In the genomic region with DNA sequence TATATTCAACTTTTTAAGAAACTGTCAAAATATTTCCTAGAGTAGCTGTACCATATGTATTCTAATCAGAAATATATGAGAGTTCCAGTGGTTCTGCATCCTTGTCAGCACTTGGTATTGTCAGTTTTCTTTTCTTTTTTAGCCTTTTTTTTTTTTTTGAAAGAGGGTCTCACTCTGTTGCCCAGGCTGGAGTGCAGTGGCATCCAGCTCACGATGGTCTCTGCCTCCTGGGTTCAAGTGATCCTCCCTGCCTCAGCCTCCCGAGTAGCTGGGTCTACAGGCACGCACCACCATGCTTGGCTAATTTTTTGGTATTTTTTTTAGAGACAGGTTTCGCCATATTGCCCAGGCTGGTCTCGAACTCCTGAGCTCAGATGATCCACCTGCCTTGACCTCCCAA, we compare ENCODE assay signal across 39 cellular contexts.
"Had no signal": no experiment of that assay in that cellular context is flagged by ENCODE, and none has a peak within 500 bp of the region (broad histone marks: within the 10 kb centered on the region; RNA-seq: fewer than 3 reads in every experiment).

No MANE protein-coding gene starts in this region.

- DNase-seq: activated effector memory CD4-positive, alpha-beta T cell treated with anti-CD3 and anti-CD28 coated beads, Interleukin-2, amount 50 U/mL, for 16 hours; activated effector memory CD4-positive, alpha-beta T cell treated with Interleukin-2 at 50 U/mL for 16 hours; activated gamma-delta T cell; activated gamma-delta T cell treated with Interleukin-2 at 50 U/mL for 16 hours; activated naive CD4-positive, alpha-beta T cell; activated naive CD4-positive, alpha-beta T cell treated with anti-CD3 and anti-CD28 coated beads for 36 hours; activated naive CD4-positive, alpha-beta T cell treated with anti-CD3 and anti-CD28 coated beads, Interleukin-2, amount 10 ng/mL, durations not matched to agents 7 days and 5 days; activated naive CD4-positive, alpha-beta T cell treated with anti-CD3 and anti-CD28 coated beads, Interleukin-2, amount 50 U/mL, for 16 hours; activated naive CD4-positive, alpha-beta T cell treated with Interleukin-2 at 50 U/mL for 16 hours; activated naive CD8-positive, alpha-beta T cell treated with anti-CD3 and anti-CD28 coated beads for 36 hours; activated naive CD8-positive, alpha-beta T cell treated with anti-CD3 and anti-CD28 coated beads, Interleukin-2, amount 10 ng/mL, durations not matched to agents 7 days and 5 days; activated naive CD8-positive, alpha-beta T cell treated with anti-CD3 and anti-CD28 coated beads, Interleukin-2, amount 50 U/mL, for 24 hours; activated T-cell treated with anti-CD3 and anti-CD28 coated beads, Interleukin-2, amount 50 U/mL, for 1 hour; activated T-cell treated with anti-CD3 and anti-CD28 coated beads, Interleukin-2, amount 50 U/mL, for 24 hours; activated T-cell treated with anti-CD3 and anti-CD28 coated beads, Interleukin-2, amount 50 U/mL, for 4 hours; activated T-cell treated with anti-CD3 and anti-CD28 coated beads, Interleukin-2, amount 50 U/mL, for 48 hours; activated T-cell treated with anti-CD3 and anti-CD28 coated beads, Interleukin-2, amount 50 U/mL, for 72 hours; adrenal gland; amniotic stem cell; amygdala; anterior cingulate cortex; aorta; body of pancreas; brain microvascular endothelial cell; caudate nucleus; central memory CD4-positive, alpha-beta T cell; cerebellar nuclear complex had no signal

- H3K9me3 Mint-ChIP-seq: activated naive CD4-positive, alpha-beta T cell treated with anti-CD3 and anti-CD28 coated beads, Interleukin-2, amount 50 U/mL, for 24 hours; activated naive CD4-positive, alpha-beta T cell treated with anti-CD3 and anti-CD28 coated beads, Interleukin-2, amount 50 U/mL, for 72 hours; activated naive CD8-positive, alpha-beta T cell treated with anti-CD3 and anti-CD28 coated beads, Interleukin-2, amount 10 ng/mL, durations not matched to agents 7 days and 5 days; activated naive CD8-positive, alpha-beta T cell treated with anti-CD3 and anti-CD28 coated beads, Interleukin-2, amount 50 U/mL, for 24 hours; activated T-helper 17 cell treated with anti-CD3 and anti-CD28 coated beads, Interleukin-2, amount 50 U/mL, for 72 hours; central memory CD8-positive, alpha-beta T cell had no signal

- H3K4me1 ChIP-seq: adrenal gland, ascending aorta, breast epithelium had no signal

- H3K27me3 Mint-ChIP-seq: activated naive CD4-positive, alpha-beta T cell treated with anti-CD3 and anti-CD28 coated beads, Interleukin-2, amount 50 U/mL, for 24 hours; activated naive CD8-positive, alpha-beta T cell; activated naive CD8-positive, alpha-beta T cell treated with anti-CD3 and anti-CD28 coated beads for 36 hours; activated naive CD8-positive, alpha-beta T cell treated with anti-CD3 and anti-CD28 coated beads, Interleukin-2, amount 10 ng/mL, durations not matched to agents 7 days and 5 days; activated naive CD8-positive, alpha-beta T cell treated with anti-CD3 and anti-CD28 coated beads, Interleukin-2, amount 50 U/mL, for 24 hours; activated T-helper 17 cell treated with anti-CD3 and anti-CD28 coated beads, Interleukin-2, amount 50 U/mL, for 72 hours; brain; central memory CD8-positive, alpha-beta T cell had no signal

- H3K4me1 Mint-ChIP-seq: activated naive CD4-positive, alpha-beta T cell treated with anti-CD3 and anti-CD28 coated beads, Interleukin-2, amount 50 U/mL, for 24 hours; activated naive CD8-positive, alpha-beta T cell treated with anti-CD3 and anti-CD28 coated beads for 36 hours; activated naive CD8-positive, alpha-beta T cell treated with anti-CD3 and anti-CD28 coated beads, Interleukin-2, amount 10 ng/mL, durations not matched to agents 7 days and 5 days; activated naive CD8-positive, alpha-beta T cell treated with anti-CD3 and anti-CD28 coated beads, Interleukin-2, amount 50 U/mL, for 24 hours; activated T-helper 17 cell treated with anti-CD3 and anti-CD28 coated beads, Interleukin-2, amount 50 U/mL, for 72 hours; central memory CD8-positive, alpha-beta T cell had no signal

- ATAC-seq: activated naive CD4-positive, alpha-beta T cell treated with anti-CD3 and anti-CD28 coated beads, Interleukin-2, amount 50 U/mL, for 72 hours; activated naive CD8-positive, alpha-beta T cell treated with anti-CD3 and anti-CD28 coated beads, Interleukin-2, amount 50 U/mL, for 24 hours; activated T-cell treated with anti-CD3 and anti-CD28 coated beads, Interleukin-2, amount 50 U/mL, for 4 hours; activated T-cell treated with anti-CD3 and anti-CD28 coated beads, Interleukin-2, amount 50 U/mL, for 72 hours; activated T-helper 17 cell treated with anti-CD3 and anti-CD28 coated beads, Interleukin-2, amount 50 U/mL, for 72 hours had no signal

- H3K36me3 Mint-ChIP-seq: activated naive CD4-positive, alpha-beta T cell treated with anti-CD3 and anti-CD28 coated beads, Interleukin-2, amount 10 ng/mL, durations not matched to agents 7 days and 5 days; activated naive CD4-positive, alpha-beta T cell treated with anti-CD3 and anti-CD28 coated beads, Interleukin-2, amount 50 U/mL, for 24 hours; activated naive CD4-positive, alpha-beta T cell treated with anti-CD3 and anti-CD28 coated beads, Interleukin-2, amount 50 U/mL, for 72 hours; activated naive CD8-positive, alpha-beta T cell; activated naive CD8-positive, alpha-beta T cell treated with anti-CD3 and anti-CD28 coated beads for 36 hours; activated naive CD8-positive, alpha-beta T cell treated with anti-CD3 and anti-CD28 coated beads, Interleukin-2, amount 10 ng/mL, durations not matched to agents 7 days and 5 days had no signal

- H3K9me3 ChIP-seq: adrenal gland, body of pancreas had no signal

- H3K27ac ChIP-seq: adrenal gland, ascending aorta, brain microvascular endothelial cell, breast epithelium, cardiac muscle cell had no signal

- H3K27me3 ChIP-seq: adrenal gland, ascending aorta, body of pancreas, brain microvascular endothelial cell, breast epithelium, cardiac muscle cell had no signal

- H3K4me3 Mint-ChIP-seq: activated naive CD4-positive, alpha-beta T cell treated with anti-CD3 and anti-CD28 coated beads for 36 hours; activated naive CD4-positive, alpha-beta T cell treated with anti-CD3 and anti-CD28 coated beads, Interleukin-2, amount 10 ng/mL, durations not matched to agents 7 days and 5 days; activated naive CD4-positive, alpha-beta T cell treated with anti-CD3 and anti-CD28 coated beads, Interleukin-2, amount 50 U/mL, for 24 hours; activated naive CD8-positive, alpha-beta T cell; activated naive CD8-positive, alpha-beta T cell treated with anti-CD3 and anti-CD28 coated beads for 36 hours; activated naive CD8-positive, alpha-beta T cell treated with anti-CD3 and anti-CD28 coated beads, Interleukin-2, amount 10 ng/mL, durations not matched to agents 7 days and 5 days; activated naive CD8-positive, alpha-beta T cell treated with anti-CD3 and anti-CD28 coated beads, Interleukin-2, amount 50 U/mL, for 24 hours; activated T-cell treated with anti-CD3 and anti-CD28 coated beads, Interleukin-2, amount 50 U/mL, for 24 hours; activated T-cell treated with anti-CD3 and anti-CD28 coated beads, Interleukin-2, amount 50 U/mL, for 4 hours; activated T-cell treated with anti-CD3 and anti-CD28 coated beads, Interleukin-2, amount 50 U/mL, for 72 hours; activated T-helper 1 cell treated with anti-CD3 and anti-CD28 coated beads, Interleukin-12 subunit alpha, Interleukin-12 subunit beta, Interleukin-2, Interleukin-4 antibody, amounts not matched to agents 30 ng/mL and 10 ng/mL and 1 ng/mL, durations not matched to agents 14 hours and 24 hours and 36 hours; activated T-helper 17 cell treated with anti-CD3 and anti-CD28 coated beads, Interleukin-2, amount 50 U/mL, for 72 hours; brain; central memory CD8-positive, alpha-beta T cell had no signal

- FAIRE-seq: bronchial epithelial cell had no signal

- H3K27ac Mint-ChIP-seq: activated naive CD4-positive, alpha-beta T cell treated with anti-CD3 and anti-CD28 coated beads for 36 hours; activated naive CD4-positive, alpha-beta T cell treated with anti-CD3 and anti-CD28 coated beads, Interleukin-2, amount 10 ng/mL, durations not matched to agents 7 days and 5 days; activated naive CD4-positive, alpha-beta T cell treated with anti-CD3 and anti-CD28 coated beads, Interleukin-2, amount 50 U/mL, for 24 hours; activated naive CD4-positive, alpha-beta T cell treated with anti-CD3 and anti-CD28 coated beads, Interleukin-2, amount 50 U/mL, for 72 hours; activated naive CD8-positive, alpha-beta T cell; activated naive CD8-positive, alpha-beta T cell treated with anti-CD3 and anti-CD28 coated beads for 36 hours; activated naive CD8-positive, alpha-beta T cell treated with anti-CD3 and anti-CD28 coated beads, Interleukin-2, amount 10 ng/mL, durations not matched to agents 7 days and 5 days; activated naive CD8-positive, alpha-beta T cell treated with anti-CD3 and anti-CD28 coated beads, Interleukin-2, amount 50 U/mL, for 24 hours; activated T-cell treated with anti-CD3 and anti-CD28 coated beads, Interleukin-2, amount 50 U/mL, for 24 hours; activated T-cell treated with anti-CD3 and anti-CD28 coated beads, Interleukin-2, amount 50 U/mL, for 72 hours; activated T-helper 1 cell treated with anti-CD3 and anti-CD28 coated beads, Interleukin-12 subunit alpha, Interleukin-12 subunit beta, Interleukin-2, Interleukin-4 antibody, amounts not matched to agents 30 ng/mL and 10 ng/mL and 1 ng/mL, durations not matched to agents 14 hours and 24 hours and 36 hours; activated T-helper 17 cell treated with anti-CD3 and anti-CD28 coated beads, Interleukin-2, amount 50 U/mL, for 72 hours; activated T-helper 2 cell treated with anti-CD3 and anti-CD28 coated beads, Interferon-gamma antibody, Interleukin-2, Interleukin-4, amounts not matched to agents 10 μg/mL and 5 μg/mL and 100 μg/mL, durations not matched to agents 14 hours and 24 hours and 36 hours; brain had no signal

- H3K4me3 ChIP-seq: adrenal gland, ascending aorta, body of pancreas, breast epithelium, cardiac muscle cell had no signal

- H3K36me3 ChIP-seq: adrenal gland, ascending aorta, brain microvascular endothelial cell, breast epithelium, cardiac muscle cell had no signal
